ENCODE assay signal across 1 cellular context in the genomic region with DNA sequence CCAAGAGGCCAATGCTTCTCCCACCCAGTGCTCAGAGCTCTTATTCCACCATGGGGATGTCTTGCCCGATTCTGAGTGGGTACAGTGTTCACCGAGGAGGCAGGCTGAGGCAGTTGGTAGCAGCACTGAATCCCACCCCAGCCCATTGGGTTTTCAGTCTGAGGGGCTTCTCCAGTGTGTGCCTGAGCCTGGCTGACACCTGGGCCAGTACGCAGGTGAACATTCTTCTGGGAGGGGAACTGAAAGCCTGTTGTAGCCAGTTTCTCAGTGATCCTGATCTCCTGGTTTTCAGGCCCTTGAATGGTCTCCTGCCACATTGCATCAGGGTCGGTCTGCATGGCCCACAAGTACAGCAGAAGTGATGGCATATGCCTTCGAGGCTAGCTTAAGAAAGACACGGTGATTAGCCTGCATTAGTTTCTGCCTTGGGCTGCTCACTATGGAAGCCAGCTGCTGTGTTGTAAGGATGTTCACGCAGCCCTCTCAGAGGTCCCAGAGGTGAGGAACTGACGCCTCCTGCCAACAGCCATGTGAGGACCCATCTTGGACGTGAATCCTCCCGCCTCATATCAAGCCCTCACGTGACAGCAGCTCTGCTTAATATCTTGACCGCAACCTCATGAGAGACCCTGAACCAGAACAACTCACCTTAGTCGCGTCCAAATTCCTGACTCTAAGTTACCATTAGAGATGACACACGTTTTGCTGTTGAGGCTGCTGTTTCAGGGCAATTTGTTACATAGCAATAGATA.
TF ChIP-seq lines count a peak whose summit lies in the region.

No MANE protein-coding gene starts in this region.

TF ChIP-seq in HepG2, 621 proteins besides CTCF, POLR2A, EP300 and RAD21 (continued from another document):
- TF ChIP-seq ZXDC (CRISPR knock-in tag; IDR thresholded peaks at IDR 0.05): 0 out of 2 replicates have a peak, but pooled peaks have one; percentile 48
- TF ChIP-seq CCAR2 (optimal IDR thresholded peaks at IDR 0.05; ENCODE audit: low read depth, low read length): no peak
- no peak for TF ChIP-seq MIER3 (CRISPR knock-in tag; IDR thresholded peaks at IDR 0.05; ENCODE audit: borderline replicate concordance)
- TF ChIP-seq ZNF264 (CRISPR knock-in tag; IDR thresholded peaks at IDR 0.05): no peak
- no peak for TF ChIP-seq ARNTL (CRISPR knock-in tag; IDR thresholded peaks at IDR 0.05)
- TF ChIP-seq KDM5B (CRISPR knock-in tag; IDR thresholded peaks at IDR 0.05; ENCODE audit: borderline replicate concordance): 0 out of 2 replicates have a peak, but pooled peaks have one; percentile 22
- TF ChIP-seq MED8 (CRISPR knock-in tag; IDR thresholded peaks at IDR 0.05; ENCODE audit: insufficient replicate concordance): no peak
- TF ChIP-seq, protein P1, sequence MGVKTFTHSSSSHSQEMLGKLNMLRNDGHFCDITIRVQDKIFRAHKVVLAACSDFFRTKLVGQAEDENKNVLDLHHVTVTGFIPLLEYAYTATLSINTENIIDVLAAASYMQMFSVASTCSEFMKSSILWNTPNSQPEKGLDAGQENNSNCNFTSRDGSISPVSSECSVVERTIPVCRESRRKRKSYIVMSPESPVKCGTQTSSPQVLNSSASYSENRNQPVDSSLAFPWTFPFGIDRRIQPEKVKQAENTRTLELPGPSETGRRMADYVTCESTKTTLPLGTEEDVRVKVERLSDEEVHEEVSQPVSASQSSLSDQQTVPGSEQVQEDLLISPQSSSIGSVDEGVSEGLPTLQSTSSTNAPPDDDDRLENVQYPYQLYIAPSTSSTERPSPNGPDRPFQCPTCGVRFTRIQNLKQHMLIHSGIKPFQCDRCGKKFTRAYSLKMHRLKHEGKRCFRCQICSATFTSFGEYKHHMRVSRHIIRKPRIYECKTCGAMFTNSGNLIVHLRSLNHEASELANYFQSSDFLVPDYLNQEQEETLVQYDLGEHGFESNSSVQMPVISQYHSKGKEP (CRISPR knock-in tag; IDR thresholded peaks at IDR 0.05): no peak
- TF ChIP-seq BATF2 (CRISPR knock-in tag; IDR thresholded peaks at IDR 0.05): no peak
- no peak for TF ChIP-seq MAF1 (CRISPR knock-in tag; IDR thresholded peaks at IDR 0.05; ENCODE audit: borderline replicate concordance)
- TF ChIP-seq ZNF782 (CRISPR knock-in tag; IDR thresholded peaks at IDR 0.05; ENCODE audit: borderline replicate concordance): no peak
